Comparison of ENCODE assay signal across 26 cellular contexts in genomic region chr4:16243285-16243684, GRCh38.
"Had no signal": no experiment of that assay in that cellular context is flagged by ENCODE, and none has a peak within 500 bp of the region (broad histone marks: within the 10 kb centered on the region; RNA-seq: fewer than 3 reads in every experiment).

No MANE protein-coding gene starts in this region.

- H3K27ac ChIP-seq: coronary artery, dorsolateral prefrontal cortex, epithelial cell of prostate, foreskin keratinocyte, gastroesophageal sphincter, heart left ventricle, hepatocyte, left lung, lower lobe of right lung had no signal

- H2AFZ ChIP-seq: hepatocyte had no signal

- H3K79me2 ChIP-seq: hepatocyte had no signal

- H3K27ac Mint-ChIP-seq: immature natural killer cell, mesothelial cell of epicardium had no signal

- H3K4me2 ChIP-seq: hepatocyte had no signal

- DNase-seq: dermis blood vessel endothelial cell; dorsolateral prefrontal cortex; effector CD4-positive, alpha-beta T cell; effector memory CD4-positive, alpha-beta T cell; erythroblast; foreskin keratinocyte; heart left ventricle; hypothalamus; immature natural killer cell; islet precursor cell; kidney; kidney glomerular epithelial cell; left lung; left ventricle myocardium superior; lower lobe of right lung; mesenchymal stem cell; mucosa of descending colon had no signal

- H3K9me3 ChIP-seq: gastroesophageal sphincter, heart left ventricle, left lung, lower lobe of right lung, mucosa of descending colon had no signal

- H3K27me3 ChIP-seq: dorsolateral prefrontal cortex, foreskin keratinocyte, gastroesophageal sphincter, heart left ventricle, hepatocyte, left lung had no signal

- H3K4me3 ChIP-seq: coronary artery, dorsolateral prefrontal cortex, gastroesophageal sphincter, heart left ventricle, hepatocyte, left lung, lower lobe of right lung, mucosa of descending colon had no signal

- H3K4me1 Mint-ChIP-seq: immature natural killer cell, mesothelial cell of epicardium had no signal

- H3K9me3 Mint-ChIP-seq: immature natural killer cell had no signal

- H3K4me3 Mint-ChIP-seq: immature natural killer cell, mesothelial cell of epicardium had no signal

- FAIRE-seq: colon, endometrium, frontal cortex, kidney had no signal

- H3K4me1 ChIP-seq: foreskin keratinocyte, gastroesophageal sphincter, heart left ventricle, lower lobe of right lung had no signal

- H3K36me3 ChIP-seq: left lung, lower lobe of right lung had no signal

- ATAC-seq: esophagus mucosa, foreskin keratinocyte, gastroesophageal sphincter, heart left ventricle, left lung, left ventricle myocardium superior, lower lobe of right lung, mucosa of descending colon had no signal
